1 cellular context compared by ENCODE assay signal in genomic region chr1:233613252-233614172, GRCh38.
A peak's percentile ranks its signal among the peaks of the same experiment; 100 is the strongest.
TF ChIP-seq lines count a peak whose summit lies in the region.

Gene KCNK1 (plus strand): TSS chr1:233614106. CDS start chr1:233614172, 66 bp downstream.

TF ChIP-seq in HEK293, 187 proteins besides CTCF, POLR2A, EP300 and RAD21 (continued from another document and continues in another):
- TF ChIP-seq, protein P1, sequence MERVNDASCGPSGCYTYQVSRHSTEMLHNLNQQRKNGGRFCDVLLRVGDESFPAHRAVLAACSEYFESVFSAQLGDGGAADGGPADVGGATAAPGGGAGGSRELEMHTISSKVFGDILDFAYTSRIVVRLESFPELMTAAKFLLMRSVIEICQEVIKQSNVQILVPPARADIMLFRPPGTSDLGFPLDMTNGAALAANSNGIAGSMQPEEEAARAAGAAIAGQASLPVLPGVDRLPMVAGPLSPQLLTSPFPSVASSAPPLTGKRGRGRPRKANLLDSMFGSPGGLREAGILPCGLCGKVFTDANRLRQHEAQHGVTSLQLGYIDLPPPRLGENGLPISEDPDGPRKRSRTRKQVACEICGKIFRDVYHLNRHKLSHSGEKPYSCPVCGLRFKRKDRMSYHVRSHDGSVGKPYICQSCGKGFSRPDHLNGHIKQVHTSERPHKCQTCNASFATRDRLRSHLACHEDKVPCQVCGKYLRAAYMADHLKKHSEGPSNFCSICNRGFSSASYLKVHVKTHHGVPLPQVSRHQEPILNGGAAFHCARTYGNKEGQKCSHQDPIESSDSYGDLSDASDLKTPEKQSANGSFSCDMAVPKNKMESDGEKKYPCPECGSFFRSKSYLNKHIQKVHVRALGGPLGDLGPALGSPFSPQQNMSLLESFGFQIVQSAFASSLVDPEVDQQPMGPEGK (tag by site-specific recombination; IDR thresholded peaks at IDR 0.05), result peak; percentile 92
- TF ChIP-seq ZSCAN30 (tag by site-specific recombination; IDR thresholded peaks at IDR 0.05) (no peak), ZNF341 (tag by site-specific recombination; IDR thresholded peaks at IDR 0.05; ENCODE audit: low read depth) (peak; percentile 46; the same call in 1 of the 2 replicates), ZNF664 (tag by site-specific recombination; IDR thresholded peaks at IDR 0.05) (no peak), ZNF473 (tag by site-specific recombination; IDR thresholded peaks at IDR 0.05) (no peak), ZNF792 (tag by site-specific recombination; IDR thresholded peaks at IDR 0.05) (peak; percentile 74; the same call in 1 of the 2 replicates), ZBTB1 (tag by site-specific recombination; IDR thresholded peaks at IDR 0.05) (no peak), ZNF132 (tag by site-specific recombination; IDR thresholded peaks at IDR 0.05; ENCODE audit: borderline replicate concordance) (no peak), ZNF223 (tag by site-specific recombination; IDR thresholded peaks at IDR 0.05) (no peak), ZNF548 (tag by site-specific recombination; IDR thresholded peaks at IDR 0.05) (no peak; the same call in 1 of the 2 replicates), ZNF529 (tag by site-specific recombination; IDR thresholded peaks at IDR 0.05; ENCODE audit: insufficient replicate concordance) (no peak), ZNF658 (tag by site-specific recombination; IDR thresholded peaks at IDR 0.05) (no peak), PRDM6 (tag by site-specific recombination; IDR thresholded peaks at IDR 0.05) (no peak; the same call in 1 of the 2 replicates), ZNF10 (tag by site-specific recombination; IDR thresholded peaks at IDR 0.05) (no peak), ZNF211 (tag by site-specific recombination; IDR thresholded peaks at IDR 0.05; ENCODE audit: low read depth) (no peak), ZSCAN5A (tag by site-specific recombination; IDR thresholded peaks at IDR 0.05) (0 out of 2 replicates have a peak, but pooled peaks have one; percentile 22), WT1 (tag by site-specific recombination; IDR thresholded peaks at IDR 0.05) (peak; percentile 77), GLI2 (tag by site-specific recombination; IDR thresholded peaks at IDR 0.05; ENCODE audit: borderline replicate concordance, low read depth) (no peak), ZNF391 (tag by site-specific recombination; IDR thresholded peaks at IDR 0.05; ENCODE audit: borderline replicate concordance, low read depth) (peak; percentile 91; the same call in 1 of the 2 replicates), ZBTB7A (tag by site-specific recombination; IDR thresholded peaks at IDR 0.05; ENCODE audit: low read depth) (peak; percentile 59; the same call in 1 of the 2 replicates), ZBTB17 (tag by site-specific recombination; IDR thresholded peaks at IDR 0.05) (peak; percentile 81), ZSCAN16 (tag by site-specific recombination; IDR thresholded peaks at IDR 0.05) (no peak), ZNF514 (tag by site-specific recombination; IDR thresholded peaks at IDR 0.05) (no peak), ZNF37A (tag by site-specific recombination; IDR thresholded peaks at IDR 0.05) (no peak), ELK4 (IDR thresholded peaks at IDR 0.05; ENCODE audit: borderline replicate concordance, low read depth, low read length) (no peak), KLF1 (tag by site-specific recombination; IDR thresholded peaks at IDR 0.05) (peak; percentile 30; the same call in 1 of the 2 replicates), ZNF660 (tag by site-specific recombination; IDR thresholded peaks at IDR 0.05) (no peak; the same call in 1 of the 2 replicates), ZBTB44 (tag by site-specific recombination; IDR thresholded peaks at IDR 0.05) (peak; percentile 45; the same call in 1 of the 2 replicates), ZNF837 (tag by site-specific recombination; IDR thresholded peaks at IDR 0.05) (no peak), ZNF558 (tag by site-specific recombination; IDR thresholded peaks at IDR 0.05) (peak; percentile 38; the same call in 1 of the 2 replicates), ZNF692 (tag by site-specific recombination; IDR thresholded peaks at IDR 0.05) (peak; percentile 97), ZBTB48 (tag by site-specific recombination; IDR thresholded peaks at IDR 0.05) (peak; percentile 29; the same call in 1 of the 2 replicates), ZNF311 (tag by site-specific recombination; IDR thresholded peaks at IDR 0.05; ENCODE audit: borderline replicate concordance) (no peak), ZNF560 (tag by site-specific recombination; IDR thresholded peaks at IDR 0.05; ENCODE audit: borderline replicate concordance) (no peak), ZNF585B (tag by site-specific recombination; IDR thresholded peaks at IDR 0.05) (no peak), ZNF121 (tag by site-specific recombination; IDR thresholded peaks at IDR 0.05) (0 out of 2 replicates have a peak, but pooled peaks have one; percentile 34), ZNF140 (tag by site-specific recombination; IDR thresholded peaks at IDR 0.05) (no peak), ZFP41 (tag by site-specific recombination; IDR thresholded peaks at IDR 0.05; ENCODE audit: borderline replicate concordance) (no peak), ZNF221 (tag by site-specific recombination; IDR thresholded peaks at IDR 0.05; ENCODE audit: borderline replicate concordance) (no peak), ZNF423 (tag by site-specific recombination; IDR thresholded peaks at IDR 0.05) (no peak), ZNF777 (tag by site-specific recombination; IDR thresholded peaks at IDR 0.05; ENCODE audit: borderline replicate concordance) (no peak; the same call in 1 of the 2 replicates), ZNF404 (tag by site-specific recombination; IDR thresholded peaks at IDR 0.05) (no peak)
- TF ChIP-seq, protein P2, sequence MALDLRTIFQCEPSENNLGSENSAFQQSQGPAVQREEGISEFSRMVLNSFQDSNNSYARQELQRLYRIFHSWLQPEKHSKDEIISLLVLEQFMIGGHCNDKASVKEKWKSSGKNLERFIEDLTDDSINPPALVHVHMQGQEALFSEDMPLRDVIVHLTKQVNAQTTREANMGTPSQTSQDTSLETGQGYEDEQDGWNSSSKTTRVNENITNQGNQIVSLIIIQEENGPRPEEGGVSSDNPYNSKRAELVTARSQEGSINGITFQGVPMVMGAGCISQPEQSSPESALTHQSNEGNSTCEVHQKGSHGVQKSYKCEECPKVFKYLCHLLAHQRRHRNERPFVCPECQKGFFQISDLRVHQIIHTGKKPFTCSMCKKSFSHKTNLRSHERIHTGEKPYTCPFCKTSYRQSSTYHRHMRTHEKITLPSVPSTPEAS (tag by site-specific recombination; IDR thresholded peaks at IDR 0.05), result peak; percentile 86
- TF ChIP-seq, protein P3, sequence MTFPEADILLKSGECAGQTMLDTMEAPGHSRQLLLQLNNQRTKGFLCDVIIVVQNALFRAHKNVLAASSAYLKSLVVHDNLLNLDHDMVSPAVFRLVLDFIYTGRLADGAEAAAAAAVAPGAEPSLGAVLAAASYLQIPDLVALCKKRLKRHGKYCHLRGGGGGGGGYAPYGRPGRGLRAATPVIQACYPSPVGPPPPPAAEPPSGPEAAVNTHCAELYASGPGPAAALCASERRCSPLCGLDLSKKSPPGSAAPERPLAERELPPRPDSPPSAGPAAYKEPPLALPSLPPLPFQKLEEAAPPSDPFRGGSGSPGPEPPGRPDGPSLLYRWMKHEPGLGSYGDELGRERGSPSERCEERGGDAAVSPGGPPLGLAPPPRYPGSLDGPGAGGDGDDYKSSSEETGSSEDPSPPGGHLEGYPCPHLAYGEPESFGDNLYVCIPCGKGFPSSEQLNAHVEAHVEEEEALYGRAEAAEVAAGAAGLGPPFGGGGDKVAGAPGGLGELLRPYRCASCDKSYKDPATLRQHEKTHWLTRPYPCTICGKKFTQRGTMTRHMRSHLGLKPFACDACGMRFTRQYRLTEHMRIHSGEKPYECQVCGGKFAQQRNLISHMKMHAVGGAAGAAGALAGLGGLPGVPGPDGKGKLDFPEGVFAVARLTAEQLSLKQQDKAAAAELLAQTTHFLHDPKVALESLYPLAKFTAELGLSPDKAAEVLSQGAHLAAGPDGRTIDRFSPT (tag by site-specific recombination; IDR thresholded peaks at IDR 0.05), result no peak
- TF ChIP-seq, protein P4, sequence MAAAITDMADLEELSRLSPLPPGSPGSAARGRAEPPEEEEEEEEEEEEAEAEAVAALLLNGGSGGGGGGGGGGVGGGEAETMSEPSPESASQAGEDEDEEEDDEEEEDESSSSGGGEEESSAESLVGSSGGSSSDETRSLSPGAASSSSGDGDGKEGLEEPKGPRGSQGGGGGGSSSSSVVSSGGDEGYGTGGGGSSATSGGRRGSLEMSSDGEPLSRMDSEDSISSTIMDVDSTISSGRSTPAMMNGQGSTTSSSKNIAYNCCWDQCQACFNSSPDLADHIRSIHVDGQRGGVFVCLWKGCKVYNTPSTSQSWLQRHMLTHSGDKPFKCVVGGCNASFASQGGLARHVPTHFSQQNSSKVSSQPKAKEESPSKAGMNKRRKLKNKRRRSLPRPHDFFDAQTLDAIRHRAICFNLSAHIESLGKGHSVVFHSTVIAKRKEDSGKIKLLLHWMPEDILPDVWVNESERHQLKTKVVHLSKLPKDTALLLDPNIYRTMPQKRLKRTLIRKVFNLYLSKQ (tag by site-specific recombination; IDR thresholded peaks at IDR 0.05; ENCODE audit: borderline replicate concordance), result no peak
- TF ChIP-seq, protein P5, sequence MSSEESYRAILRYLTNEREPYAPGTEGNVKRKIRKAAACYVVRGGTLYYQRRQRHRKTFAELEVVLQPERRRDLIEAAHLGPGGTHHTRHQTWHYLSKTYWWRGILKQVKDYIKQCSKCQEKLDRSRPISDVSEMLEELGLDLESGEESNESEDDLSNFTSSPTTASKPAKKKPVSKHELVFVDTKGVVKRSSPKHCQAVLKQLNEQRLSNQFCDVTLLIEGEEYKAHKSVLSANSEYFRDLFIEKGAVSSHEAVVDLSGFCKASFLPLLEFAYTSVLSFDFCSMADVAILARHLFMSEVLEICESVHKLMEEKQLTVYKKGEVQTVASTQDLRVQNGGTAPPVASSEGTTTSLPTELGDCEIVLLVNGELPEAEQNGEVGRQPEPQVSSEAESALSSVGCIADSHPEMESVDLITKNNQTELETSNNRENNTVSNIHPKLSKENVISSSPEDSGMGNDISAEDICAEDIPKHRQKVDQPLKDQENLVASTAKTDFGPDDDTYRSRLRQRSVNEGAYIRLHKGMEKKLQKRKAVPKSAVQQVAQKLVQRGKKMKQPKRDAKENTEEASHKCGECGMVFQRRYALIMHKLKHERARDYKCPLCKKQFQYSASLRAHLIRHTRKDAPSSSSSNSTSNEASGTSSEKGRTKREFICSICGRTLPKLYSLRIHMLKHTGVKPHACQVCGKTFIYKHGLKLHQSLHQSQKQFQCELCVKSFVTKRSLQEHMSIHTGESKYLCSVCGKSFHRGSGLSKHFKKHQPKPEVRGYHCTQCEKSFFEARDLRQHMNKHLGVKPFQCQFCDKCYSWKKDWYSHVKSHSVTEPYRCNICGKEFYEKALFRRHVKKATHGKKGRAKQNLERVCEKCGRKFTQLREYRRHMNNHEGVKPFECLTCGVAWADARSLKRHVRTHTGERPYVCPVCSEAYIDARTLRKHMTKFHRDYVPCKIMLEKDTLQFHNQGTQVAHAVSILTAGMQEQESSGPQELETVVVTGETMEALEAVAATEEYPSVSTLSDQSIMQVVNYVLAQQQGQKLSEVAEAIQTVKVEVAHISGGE (tag by site-specific recombination; conservative IDR thresholded peaks at IDR 0.05; ENCODE audit: low read depth), result no peak; the same call in 1 of the 2 replicates
